1 cellular context compared by ENCODE assay signal in the genomic region with DNA sequence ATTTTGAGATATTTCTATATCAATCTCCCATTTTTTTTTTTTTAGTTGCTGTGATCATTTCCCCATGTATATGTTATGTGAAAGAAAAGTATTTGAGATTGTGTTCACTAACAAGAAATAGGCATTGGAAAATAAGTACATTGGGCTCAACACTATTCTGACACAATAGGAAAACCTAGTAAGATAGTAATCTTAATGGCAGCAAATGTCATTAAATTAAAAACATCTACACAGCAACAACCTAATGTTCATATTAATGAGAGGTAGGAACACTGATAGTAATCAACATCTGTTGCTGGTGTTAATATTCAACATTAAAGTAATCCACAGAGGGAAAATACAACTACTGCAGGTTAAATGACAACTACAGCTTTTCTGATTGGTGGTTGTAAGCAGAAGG.
TF ChIP-seq lines count a peak whose summit lies in the region.

No MANE protein-coding gene starts in this region.

TF ChIP-seq in H1, 55 proteins besides CTCF, POLR2A, EP300 and RAD21:
- TF ChIP-seq SUZ12 (IDR thresholded peaks at IDR 0.05; ENCODE audit: low read length) (no peak), TAF1 (IDR thresholded peaks at IDR 0.05; ENCODE audit: low read depth, low read length) (no peak), PHF8 (conservative IDR thresholded peaks at IDR 0.05; ENCODE audit: low read depth, low read length) (no peak), CBX5 (IDR thresholded peaks at IDR 0.05; ENCODE audit: low read depth, low read length) (no peak), CHD2 (IDR thresholded peaks at IDR 0.05; ENCODE audit: low read length) (no peak), BACH1 (IDR thresholded peaks at IDR 0.05; ENCODE audit: low read length) (no peak), SIX5 (IDR thresholded peaks at IDR 0.05; ENCODE audit: low read depth, low read length) (no peak), SIRT6 (IDR thresholded peaks at IDR 0.05; ENCODE audit: low read length) (no peak), HDAC2 (IDR thresholded peaks at IDR 0.05; ENCODE audit: borderline replicate concordance in 1 of 2, low read depth in 2 of 2, low read length in 2 of 2) (no peak), SP1 (IDR thresholded peaks at IDR 0.05; ENCODE audit: low read depth, low read length) (no peak), CREB1 (IDR thresholded peaks at IDR 0.05) (no peak), HDAC6 (IDR thresholded peaks at IDR 0.05; ENCODE audit: low read depth, low read length) (no peak)
- TF ChIP-seq, protein P1, sequence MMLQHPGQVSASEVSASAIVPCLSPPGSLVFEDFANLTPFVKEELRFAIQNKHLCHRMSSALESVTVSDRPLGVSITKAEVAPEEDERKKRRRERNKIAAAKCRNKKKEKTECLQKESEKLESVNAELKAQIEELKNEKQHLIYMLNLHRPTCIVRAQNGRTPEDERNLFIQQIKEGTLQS (IDR thresholded peaks at IDR 0.05; ENCODE audit: insufficient read depth, low read depth, low read length), result no peak
- TF ChIP-seq, protein P2, sequence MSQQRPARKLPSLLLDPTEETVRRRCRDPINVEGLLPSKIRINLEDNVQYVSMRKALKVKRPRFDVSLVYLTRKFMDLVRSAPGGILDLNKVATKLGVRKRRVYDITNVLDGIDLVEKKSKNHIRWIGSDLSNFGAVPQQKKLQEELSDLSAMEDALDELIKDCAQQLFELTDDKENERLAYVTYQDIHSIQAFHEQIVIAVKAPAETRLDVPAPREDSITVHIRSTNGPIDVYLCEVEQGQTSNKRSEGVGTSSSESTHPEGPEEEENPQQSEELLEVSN (IDR thresholded peaks at IDR 0.05), result no peak
- TF ChIP-seq, protein P3, sequence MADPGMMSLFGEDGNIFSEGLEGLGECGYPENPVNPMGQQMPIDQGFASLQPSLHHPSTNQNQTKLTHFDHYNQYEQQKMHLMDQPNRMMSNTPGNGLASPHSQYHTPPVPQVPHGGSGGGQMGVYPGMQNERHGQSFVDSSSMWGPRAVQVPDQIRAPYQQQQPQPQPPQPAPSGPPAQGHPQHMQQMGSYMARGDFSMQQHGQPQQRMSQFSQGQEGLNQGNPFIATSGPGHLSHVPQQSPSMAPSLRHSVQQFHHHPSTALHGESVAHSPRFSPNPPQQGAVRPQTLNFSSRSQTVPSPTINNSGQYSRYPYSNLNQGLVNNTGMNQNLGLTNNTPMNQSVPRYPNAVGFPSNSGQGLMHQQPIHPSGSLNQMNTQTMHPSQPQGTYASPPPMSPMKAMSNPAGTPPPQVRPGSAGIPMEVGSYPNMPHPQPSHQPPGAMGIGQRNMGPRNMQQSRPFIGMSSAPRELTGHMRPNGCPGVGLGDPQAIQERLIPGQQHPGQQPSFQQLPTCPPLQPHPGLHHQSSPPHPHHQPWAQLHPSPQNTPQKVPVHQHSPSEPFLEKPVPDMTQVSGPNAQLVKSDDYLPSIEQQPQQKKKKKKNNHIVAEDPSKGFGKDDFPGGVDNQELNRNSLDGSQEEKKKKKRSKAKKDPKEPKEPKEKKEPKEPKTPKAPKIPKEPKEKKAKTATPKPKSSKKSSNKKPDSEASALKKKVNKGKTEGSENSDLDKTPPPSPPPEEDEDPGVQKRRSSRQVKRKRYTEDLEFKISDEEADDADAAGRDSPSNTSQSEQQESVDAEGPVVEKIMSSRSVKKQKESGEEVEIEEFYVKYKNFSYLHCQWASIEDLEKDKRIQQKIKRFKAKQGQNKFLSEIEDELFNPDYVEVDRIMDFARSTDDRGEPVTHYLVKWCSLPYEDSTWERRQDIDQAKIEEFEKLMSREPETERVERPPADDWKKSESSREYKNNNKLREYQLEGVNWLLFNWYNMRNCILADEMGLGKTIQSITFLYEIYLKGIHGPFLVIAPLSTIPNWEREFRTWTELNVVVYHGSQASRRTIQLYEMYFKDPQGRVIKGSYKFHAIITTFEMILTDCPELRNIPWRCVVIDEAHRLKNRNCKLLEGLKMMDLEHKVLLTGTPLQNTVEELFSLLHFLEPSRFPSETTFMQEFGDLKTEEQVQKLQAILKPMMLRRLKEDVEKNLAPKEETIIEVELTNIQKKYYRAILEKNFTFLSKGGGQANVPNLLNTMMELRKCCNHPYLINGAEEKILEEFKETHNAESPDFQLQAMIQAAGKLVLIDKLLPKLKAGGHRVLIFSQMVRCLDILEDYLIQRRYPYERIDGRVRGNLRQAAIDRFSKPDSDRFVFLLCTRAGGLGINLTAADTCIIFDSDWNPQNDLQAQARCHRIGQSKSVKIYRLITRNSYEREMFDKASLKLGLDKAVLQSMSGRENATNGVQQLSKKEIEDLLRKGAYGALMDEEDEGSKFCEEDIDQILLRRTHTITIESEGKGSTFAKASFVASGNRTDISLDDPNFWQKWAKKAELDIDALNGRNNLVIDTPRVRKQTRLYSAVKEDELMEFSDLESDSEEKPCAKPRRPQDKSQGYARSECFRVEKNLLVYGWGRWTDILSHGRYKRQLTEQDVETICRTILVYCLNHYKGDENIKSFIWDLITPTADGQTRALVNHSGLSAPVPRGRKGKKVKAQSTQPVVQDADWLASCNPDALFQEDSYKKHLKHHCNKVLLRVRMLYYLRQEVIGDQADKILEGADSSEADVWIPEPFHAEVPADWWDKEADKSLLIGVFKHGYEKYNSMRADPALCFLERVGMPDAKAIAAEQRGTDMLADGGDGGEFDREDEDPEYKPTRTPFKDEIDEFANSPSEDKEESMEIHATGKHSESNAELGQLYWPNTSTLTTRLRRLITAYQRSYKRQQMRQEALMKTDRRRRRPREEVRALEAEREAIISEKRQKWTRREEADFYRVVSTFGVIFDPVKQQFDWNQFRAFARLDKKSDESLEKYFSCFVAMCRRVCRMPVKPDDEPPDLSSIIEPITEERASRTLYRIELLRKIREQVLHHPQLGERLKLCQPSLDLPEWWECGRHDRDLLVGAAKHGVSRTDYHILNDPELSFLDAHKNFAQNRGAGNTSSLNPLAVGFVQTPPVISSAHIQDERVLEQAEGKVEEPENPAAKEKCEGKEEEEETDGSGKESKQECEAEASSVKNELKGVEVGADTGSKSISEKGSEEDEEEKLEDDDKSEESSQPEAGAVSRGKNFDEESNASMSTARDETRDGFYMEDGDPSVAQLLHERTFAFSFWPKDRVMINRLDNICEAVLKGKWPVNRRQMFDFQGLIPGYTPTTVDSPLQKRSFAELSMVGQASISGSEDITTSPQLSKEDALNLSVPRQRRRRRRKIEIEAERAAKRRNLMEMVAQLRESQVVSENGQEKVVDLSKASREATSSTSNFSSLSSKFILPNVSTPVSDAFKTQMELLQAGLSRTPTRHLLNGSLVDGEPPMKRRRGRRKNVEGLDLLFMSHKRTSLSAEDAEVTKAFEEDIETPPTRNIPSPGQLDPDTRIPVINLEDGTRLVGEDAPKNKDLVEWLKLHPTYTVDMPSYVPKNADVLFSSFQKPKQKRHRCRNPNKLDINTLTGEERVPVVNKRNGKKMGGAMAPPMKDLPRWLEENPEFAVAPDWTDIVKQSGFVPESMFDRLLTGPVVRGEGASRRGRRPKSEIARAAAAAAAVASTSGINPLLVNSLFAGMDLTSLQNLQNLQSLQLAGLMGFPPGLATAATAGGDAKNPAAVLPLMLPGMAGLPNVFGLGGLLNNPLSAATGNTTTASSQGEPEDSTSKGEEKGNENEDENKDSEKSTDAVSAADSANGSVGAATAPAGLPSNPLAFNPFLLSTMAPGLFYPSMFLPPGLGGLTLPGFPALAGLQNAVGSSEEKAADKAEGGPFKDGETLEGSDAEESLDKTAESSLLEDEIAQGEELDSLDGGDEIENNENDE (IDR thresholded peaks at IDR 0.05; ENCODE audit: insufficient replicate concordance, low read length), result no peak
